In genomic region chr2:70766357-70767093, GRCh38 we compare ENCODE assay signal across 11 cellular contexts. TPM values are rescaled to one million over a fixed set of nuclear protein-coding genes. Genes with fewer than 3 reads are reported as not detected.
A peak's percentile ranks its signal among the peaks of the same experiment; 100 is the strongest.
DNase-seq lines count a peak whose midpoint lies in the region; ATAC-seq, FAIRE-seq and TF ChIP-seq lines count a peak whose summit lies in the region.
"Had no signal": no experiment of that assay in that cellular context is flagged by ENCODE, and none has a peak within 500 bp of the region (broad histone marks: within the 10 kb centered on the region; RNA-seq: fewer than 3 reads in every experiment).

No MANE protein-coding gene starts in this region.

- no peak for FAIRE-seq in HepG2 (lab: Jason Lieb, UNC)

- no peak overlapping the region for H3K27ac ChIP-seq in HepG2 (ENCODE audit: extremely low read length, insufficient read depth, low read length)
- H3K27ac ChIP-seq in right lobe of liver, result no peak overlapping the region
- no peak overlapping the region for H3K27ac ChIP-seq in urinary bladder (ENCODE audit: low read depth)

- H3K4me2 ChIP-seq in HepG2 (ENCODE audit: low read depth, low read length), result no peak overlapping the region; the same call in 1 of the 2 replicates

- TF ChIP-seq POLR2A in HepG2 (IDR thresholded peaks at IDR 0.05; ENCODE audit: insufficient read depth in 1 of 2, low read depth in 2 of 2, low read length in 2 of 2), result no peak
- no peak for TF ChIP-seq POLR2A in right lobe of liver (IDR thresholded peaks at IDR 0.05)
- no peak for TF ChIP-seq POLR2A in lower leg skin (IDR thresholded peaks at IDR 0.05)

- POLR2A ChIA-PET in HepG2 (lab: Yijun Ruan, JAX), result no interaction called here

- H3K27me3 Mint-ChIP-seq in activated T-helper 2 cell treated with anti-CD3 and anti-CD28 coated beads, Interferon-gamma antibody, Interleukin-2, Interleukin-4, amounts not matched to agents 10 μg/mL and 5 μg/mL and 100 μg/mL, durations not matched to agents 14 hours and 24 hours and 36 hours (ENCODE audit: low read depth), result peaks cover 56% of the 10 kb centered on the region

- H3K4me3 Mint-ChIP-seq in activated T-helper 2 cell treated with anti-CD3 and anti-CD28 coated beads, Interferon-gamma antibody, Interleukin-2, Interleukin-4, amounts not matched to agents 10 μg/mL and 5 μg/mL and 100 μg/mL, durations not matched to agents 14 hours and 24 hours and 36 hours (ENCODE audit: low read depth), result peak overlapping the region; percentile 64

- BruUV-seq in HepG2 (replicated peaks; lab: Mats Ljungman, UMichigan), result no TSS peak

- WGBS in HepG2 (ENCODE audit: low lambda C conversion rate), result 4% methylated on average over 7 of the region's 7 CpGs
- 8% methylated on average over 7 of the region's 7 CpGs for WGBS in right lobe of liver (ENCODE audit: insufficient coverage, low coverage, low lambda C conversion rate, missing lambda C conversion rate)
- 15 to 16% methylated on average over 7 of the region's 7 CpGs for WGBS in lower leg skin, 2 donors
- 13% methylated on average over 7 of the region's 7 CpGs for WGBS in urinary bladder

- ATAC-seq in HepG2 (no peak), right lobe of liver (no peak), GM19324 (IDR thresholded peaks at IDR 0.05; ENCODE audit: low FRiP score, unreplicated experiment) (no peak)

- peaks cover 16% of the 10 kb centered on the region for H3K4me1 Mint-ChIP-seq in activated T-helper 2 cell treated with anti-CD3 and anti-CD28 coated beads, Interferon-gamma antibody, Interleukin-2, Interleukin-4, amounts not matched to agents 10 μg/mL and 5 μg/mL and 100 μg/mL, durations not matched to agents 14 hours and 24 hours and 36 hours (ENCODE audit: low read depth)

- no peaks in the 10 kb centered on the region for H3K36me3 Mint-ChIP-seq in activated T-helper 2 cell treated with anti-CD3 and anti-CD28 coated beads, Interferon-gamma antibody, Interleukin-2, Interleukin-4, amounts not matched to agents 10 μg/mL and 5 μg/mL and 100 μg/mL, durations not matched to agents 14 hours and 24 hours and 36 hours (ENCODE audit: low read depth)

- H3K79me2 ChIP-seq in HepG2 (ENCODE audit: insufficient read depth, low read length), result no peaks in the 10 kb centered on the region

- DNase-seq in HepG2 (ENCODE audit: low spot score), result no peak
- no peak for DNase-seq in right lobe of liver
- DNase-seq in activated T-helper 2 cell treated with anti-CD3 and anti-CD28 coated beads, Interferon-gamma antibody, Interleukin-2, Interleukin-4, amounts not matched to agents 10 μg/mL and 5 μg/mL and 100 μg/mL, durations not matched to agents 14 hours and 24 hours and 36 hours (ENCODE audit: low spot score), result no peak
- DNase-seq in lower leg skin (ENCODE audit: low spot score in 2 of 2), result no peak
- no peak for DNase-seq in activated effector memory CD4-positive, alpha-beta T cell treated with Interleukin-2 at 50 U/mL for 16 hours
- DNase-seq in activated CD4-positive, CD25-positive, alpha-beta regulatory T cell treated with anti-CD3 and anti-CD28 coated beads, Interleukin-2, amount 50 U/mL, for 72 hours, result no peak
- DNase-seq: NCI-H1048, T-helper 9 cell had no signal

- H3K27ac Mint-ChIP-seq in activated T-helper 2 cell treated with anti-CD3 and anti-CD28 coated beads, Interferon-gamma antibody, Interleukin-2, Interleukin-4, amounts not matched to agents 10 μg/mL and 5 μg/mL and 100 μg/mL, durations not matched to agents 14 hours and 24 hours and 36 hours, result no peak overlapping the region

- no peaks in the 10 kb centered on the region for H3K36me3 ChIP-seq in HepG2 (replicated peaks in 1 of 2; ENCODE audit: control insufficient read depth in 1 of 2, insufficient read depth in 2 of 2, low read length in 2 of 2)
- no peaks in the 10 kb centered on the region for H3K36me3 ChIP-seq in right lobe of liver
- H3K36me3 ChIP-seq in urinary bladder (ENCODE audit: insufficient read depth), result no peaks in the 10 kb centered on the region

- no peak for TF ChIP-seq EP300 in HepG2 (IDR thresholded peaks at IDR 0.05; ENCODE audit: low read depth in 2 of 2, low read length in 2 of 2)
- TF ChIP-seq EP300 in HepG2 (CRISPR knock-in tag; IDR thresholded peaks at IDR 0.05; ENCODE audit: borderline replicate concordance), result no peak

- H3K4me3 ChIP-seq in HepG2 (replicated peaks in 1 of 3; ENCODE audit: insufficient read depth in 1 of 3, low read depth in 2 of 3, low read length in 3 of 3) (no peak overlapping the region), right lobe of liver (no peak overlapping the region), lower leg skin (ENCODE audit: low read depth, poor library complexity, severe bottlenecking) (peak overlapping the region; percentile 32), urinary bladder (ENCODE audit: low read depth, low read length) (peak overlapping the region; percentile 23)

- no peaks in the 10 kb centered on the region for H3K9me3 Mint-ChIP-seq in activated T-helper 2 cell treated with anti-CD3 and anti-CD28 coated beads, Interferon-gamma antibody, Interleukin-2, Interleukin-4, amounts not matched to agents 10 μg/mL and 5 μg/mL and 100 μg/mL, durations not matched to agents 14 hours and 24 hours and 36 hours

- intact Hi-C loops in HepG2 (cut with micrococcal nuclease; ENCODE audit: unreplicated experiment), result no loop called here
- intact Hi-C loops in right lobe of liver (cut with DNase I), result no loop called here
- intact Hi-C loops in activated T-helper 2 cell treated with anti-CD3 and anti-CD28 coated beads, Interferon-gamma antibody, Interleukin-2, Interleukin-4, amounts not matched to agents 10 μg/mL and 5 μg/mL and 100 μg/mL, durations not matched to agents 14 hours and 24 hours and 36 hours (cut with micrococcal nuclease), result loop anchor here (5.0 kb wide), 1 partner anchor 109 kb away; no protein-coding TSS in a partner anchor
- intact Hi-C loops in lower leg skin (cut with DNase I; ENCODE audit: low total_unique reads), result no loop called here

- in situ Hi-C loops in HepG2 (cut with HindIII; ENCODE audit: extremely low pct_ligation_motif_present, low pct_unique_long_range_greater_than_20kb), result no loop called here

- no peak overlapping the region for H2AFZ ChIP-seq in HepG2 (ENCODE audit: low read length)

- H3K4me1 ChIP-seq in HepG2 (ENCODE audit: insufficient read depth, low read length) (no peaks in the 10 kb centered on the region), right lobe of liver (peaks cover 0 to 13% (median 0%) of the 10 kb centered on the region in 4 donors), urinary bladder (ENCODE audit: insufficient read depth) (peaks cover 3% of the 10 kb centered on the region)

- no peak for TF ChIP-seq RAD21 in HepG2 (CRISPR knock-in tag; IDR thresholded peaks at IDR 0.05)

- H4K20me1 ChIP-seq in HepG2 (ENCODE audit: insufficient read depth, low read length), result no peaks in the 10 kb centered on the region

- CTCF ChIA-PET in HepG2 (lab: Yijun Ruan, JAX; ENCODE audit: low intra/inter-chr PET ratio, low total read pairs), result no interaction called here

- TF ChIP-seq CTCF in HepG2 (CRISPR knock-in tag; IDR thresholded peaks at IDR 0.05) (no peak), right lobe of liver (IDR thresholded peaks at IDR 0.05) (no peak), lower leg skin (IDR thresholded peaks at IDR 0.05) (no peak)

- H3K27me3 ChIP-seq in HepG2 (ENCODE audit: control insufficient read depth in 1 of 2, insufficient read depth in 2 of 2, low read length in 2 of 2) (peaks cover 2 to 58% of the 10 kb centered on the region in 2 experiments), right lobe of liver (peaks cover 11 to 12% of the 10 kb centered on the region in 2 donors)

- H3K9me3 ChIP-seq in HepG2 (ENCODE audit: low read length), result no peaks in the 10 kb centered on the region
- H3K9me3 ChIP-seq in right lobe of liver, result no peaks in the 10 kb centered on the region

- no peak overlapping the region for H3K9ac ChIP-seq in HepG2 (ENCODE audit: insufficient read depth, low read depth, low read length)

RNA-seq across cellular contexts. Expression of gene ADD2, which starts 1.5 kb away (rescaled TPM):
- total RNA-seq in HepG2 (2016; rRNA removed; fragmentation: Illumina TruSeq; extraction: Trizol) (0.13 TPM in 1 of 2 replicates, not detected in the other), right lobe of liver (under 1 TPM in 5 of 6 experiments, not detected in 1; under 0.01 to 1.00 (median 0.14) TPM), lower leg skin (1 to 10 TPM in 1 of 4 donors, under 1 TPM in 3; 0.17 to 1.2 (median 0.54) TPM), urinary bladder (3.5 TPM)
- not detected in 2 replicates for total RNA-seq in HepG2 (2016; cell fraction: cytosol; rRNA removed; fragmentation: Illumina TruSeq; extraction: Trizol; ENCODE audit: low read depth)
- total RNA-seq in HepG2 (2016; cell fraction: insoluble cytoplasmic fraction; rRNA removed; fragmentation: Illumina TruSeq; extraction: Trizol), result 0.12 and 0.15 TPM in 2 replicates
- 0.09 and 0.21 TPM in 2 replicates for total RNA-seq in HepG2 (2016; cell fraction: membrane; rRNA removed; fragmentation: Illumina TruSeq; extraction: Trizol)
- 0.34 TPM in 1 of 2 replicates, not detected in the other for total RNA-seq in HepG2 (2016; cell fraction: nucleus; rRNA removed; fragmentation: Illumina TruSeq; extraction: Trizol)
- polyA plus RNA-seq in HepG2 (2011; rRNA removed) (0.05 and 0.07 TPM in 2 replicates), urinary bladder (0.33 TPM)
- 0.05 and 0.13 TPM in 2 replicates for polyA plus RNA-seq in HepG2 (2011; cell fraction: cytosol; rRNA removed)
- polyA plus RNA-seq in HepG2 (2011; cell fraction: nucleus; rRNA removed), result 0.05 and 0.19 TPM in 2 replicates
- polyA plus RNA-seq in HepG2 (2012), result 0.05 and 0.07 TPM in 2 replicates
- polyA plus RNA-seq in HepG2 (2016; cell fraction: cytosol; fragmentation: Illumina TruSeq; extraction: Trizol; ENCODE audit: low read depth), result 0.03 TPM in 1 of 2 replicates, not detected in the other
- 0.19 and 0.32 TPM in 2 replicates for polyA plus RNA-seq in HepG2 (2016; cell fraction: insoluble cytoplasmic fraction; fragmentation: Illumina TruSeq; extraction: Trizol; ENCODE audit: low read depth)
- polyA plus RNA-seq in HepG2 (2016; cell fraction: membrane; fragmentation: Illumina TruSeq; extraction: Trizol; ENCODE audit: low read depth), result 0.19 and 0.45 TPM in 2 replicates
- 0.23 TPM in 1 of 2 replicates, not detected in the other for polyA plus RNA-seq in HepG2 (2016; cell fraction: nucleus; fragmentation: Illumina TruSeq; extraction: Trizol; ENCODE audit: insufficient read depth, low read depth)
- 1.0 TPM in 1 of 2 replicates, not detected in the other for polyA minus RNA-seq in HepG2 (2011; rRNA and poly(A)+ RNA removed; ENCODE audit: low replicate concordance)
- polyA minus RNA-seq in HepG2 (2011; cell fraction: cytosol; rRNA and poly(A)+ RNA removed), result not detected in 2 replicates
- not detected in 2 replicates for polyA minus RNA-seq in HepG2 (2011; cell fraction: nucleus; rRNA and poly(A)+ RNA removed)
- 3.1 and 3.2 TPM in 2 replicates for total RNA-seq in activated T-helper 2 cell treated with anti-CD3 and anti-CD28 coated beads, Interferon-gamma antibody, Interleukin-2, Interleukin-4, amounts not matched to agents 10 μg/mL and 5 μg/mL and 100 μg/mL, durations not matched to agents 14 hours and 24 hours and 36 hours

RNA-seq across cellular contexts. Expression of gene FIGLA, which starts 23.9 kb away (rescaled TPM):
- not detected in 2 replicates for total RNA-seq in HepG2 (2016; rRNA removed; fragmentation: Illumina TruSeq; extraction: Trizol)
- total RNA-seq in HepG2 (2016; cell fraction: cytosol; rRNA removed; fragmentation: Illumina TruSeq; extraction: Trizol; ENCODE audit: low read depth), result not detected in 2 replicates
- total RNA-seq in HepG2 (2016; cell fraction: insoluble cytoplasmic fraction; rRNA removed; fragmentation: Illumina TruSeq; extraction: Trizol), result not detected in 2 replicates
- not detected in 2 replicates for total RNA-seq in HepG2 (2016; cell fraction: membrane; rRNA removed; fragmentation: Illumina TruSeq; extraction: Trizol)
- total RNA-seq in HepG2 (2016; cell fraction: nucleus; rRNA removed; fragmentation: Illumina TruSeq; extraction: Trizol), result not detected in 2 replicates
- polyA plus RNA-seq in HepG2 (2011; rRNA removed), result not detected in 2 replicates
- polyA plus RNA-seq in HepG2 (2011; cell fraction: cytosol; rRNA removed), result not detected in 2 replicates
- polyA plus RNA-seq in HepG2 (2011; cell fraction: nucleus; rRNA removed), result not detected in 2 replicates
- polyA plus RNA-seq in HepG2 (2012), result not detected in 2 replicates
- not detected in 2 replicates for polyA plus RNA-seq in HepG2 (2016; cell fraction: cytosol; fragmentation: Illumina TruSeq; extraction: Trizol; ENCODE audit: low read depth)
- not detected in 2 replicates for polyA plus RNA-seq in HepG2 (2016; cell fraction: insoluble cytoplasmic fraction; fragmentation: Illumina TruSeq; extraction: Trizol; ENCODE audit: low read depth)
- not detected in 2 replicates for polyA plus RNA-seq in HepG2 (2016; cell fraction: membrane; fragmentation: Illumina TruSeq; extraction: Trizol; ENCODE audit: low read depth)
- not detected in 2 replicates for polyA plus RNA-seq in HepG2 (2016; cell fraction: nucleus; fragmentation: Illumina TruSeq; extraction: Trizol; ENCODE audit: insufficient read depth, low read depth)
- polyA minus RNA-seq in HepG2 (2011; rRNA and poly(A)+ RNA removed; ENCODE audit: low replicate concordance), result not detected in 2 replicates
- polyA minus RNA-seq in HepG2 (2011; cell fraction: cytosol; rRNA and poly(A)+ RNA removed), result not detected in 2 replicates
- polyA minus RNA-seq in HepG2 (2011; cell fraction: nucleus; rRNA and poly(A)+ RNA removed), result not detected in 2 replicates
- total RNA-seq in right lobe of liver, result not detected
- total RNA-seq in activated T-helper 2 cell treated with anti-CD3 and anti-CD28 coated beads, Interferon-gamma antibody, Interleukin-2, Interleukin-4, amounts not matched to agents 10 μg/mL and 5 μg/mL and 100 μg/mL, durations not matched to agents 14 hours and 24 hours and 36 hours, result not detected in 2 replicates
- not detected for total RNA-seq in lower leg skin
- not detected for total RNA-seq in urinary bladder
- polyA plus RNA-seq in urinary bladder, result not detected
- total RNA-seq: subcutaneous adipose tissue had no signal

RNA-seq across cellular contexts. Expression of gene CLEC4F, which starts 53.9 kb away (rescaled TPM):
- total RNA-seq in HepG2 (2016; rRNA removed; fragmentation: Illumina TruSeq; extraction: Trizol) (0.13 TPM in 2 replicates), right lobe of liver (not detected), lower leg skin (1 to 10 TPM in 2 of 4 donors, under 1 TPM in 2; 0.42 to 1.2 (median 0.82) TPM), urinary bladder (not detected)
- not detected in 2 replicates for total RNA-seq in HepG2 (2016; cell fraction: cytosol; rRNA removed; fragmentation: Illumina TruSeq; extraction: Trizol; ENCODE audit: low read depth)
- 0.07 and 0.09 TPM in 2 replicates for total RNA-seq in HepG2 (2016; cell fraction: insoluble cytoplasmic fraction; rRNA removed; fragmentation: Illumina TruSeq; extraction: Trizol)
- total RNA-seq in HepG2 (2016; cell fraction: membrane; rRNA removed; fragmentation: Illumina TruSeq; extraction: Trizol), result not detected in 2 replicates
- total RNA-seq in HepG2 (2016; cell fraction: nucleus; rRNA removed; fragmentation: Illumina TruSeq; extraction: Trizol), result 0.13 and 0.50 TPM in 2 replicates
- polyA plus RNA-seq in HepG2 (2011; rRNA removed) (0.12 and 0.14 TPM in 2 replicates), urinary bladder (0.03 TPM)
- polyA plus RNA-seq in HepG2 (2011; cell fraction: cytosol; rRNA removed), result 0.10 and 0.11 TPM in 2 replicates
- polyA plus RNA-seq in HepG2 (2011; cell fraction: nucleus; rRNA removed), result 0.71 and 0.73 TPM in 2 replicates
- polyA plus RNA-seq in HepG2 (2012), result 0.27 and 0.30 TPM in 2 replicates
- not detected in 2 replicates for polyA plus RNA-seq in HepG2 (2016; cell fraction: cytosol; fragmentation: Illumina TruSeq; extraction: Trizol; ENCODE audit: low read depth)
- not detected in 2 replicates for polyA plus RNA-seq in HepG2 (2016; cell fraction: insoluble cytoplasmic fraction; fragmentation: Illumina TruSeq; extraction: Trizol; ENCODE audit: low read depth)
- polyA plus RNA-seq in HepG2 (2016; cell fraction: membrane; fragmentation: Illumina TruSeq; extraction: Trizol; ENCODE audit: low read depth), result not detected in 2 replicates
- polyA plus RNA-seq in HepG2 (2016; cell fraction: nucleus; fragmentation: Illumina TruSeq; extraction: Trizol; ENCODE audit: insufficient read depth, low read depth), result 0.17 and 0.49 TPM in 2 replicates
- polyA minus RNA-seq in HepG2 (2011; rRNA and poly(A)+ RNA removed; ENCODE audit: low replicate concordance), result not detected in 2 replicates
- polyA minus RNA-seq in HepG2 (2011; cell fraction: cytosol; rRNA and poly(A)+ RNA removed), result 0.26 TPM in 1 of 2 replicates, not detected in the other
- polyA minus RNA-seq in HepG2 (2011; cell fraction: nucleus; rRNA and poly(A)+ RNA removed), result 0.26 and 0.75 TPM in 2 replicates
- total RNA-seq in activated T-helper 2 cell treated with anti-CD3 and anti-CD28 coated beads, Interferon-gamma antibody, Interleukin-2, Interleukin-4, amounts not matched to agents 10 μg/mL and 5 μg/mL and 100 μg/mL, durations not matched to agents 14 hours and 24 hours and 36 hours, result 0.11 TPM in 1 of 2 replicates, not detected in the other

Comparison
In these comparisons a context has a peak if more than half of its experiments do, and no peak if none do; other contexts are left out.
1. H3K4me3 ChIP-seq: peak in lower leg skin (single experiment) and urinary bladder (single experiment); none in HepG2 (0 of 3) and right lobe of liver (0 of 3).